ENCODE assay signal across 15 cellular contexts in the genomic region with DNA sequence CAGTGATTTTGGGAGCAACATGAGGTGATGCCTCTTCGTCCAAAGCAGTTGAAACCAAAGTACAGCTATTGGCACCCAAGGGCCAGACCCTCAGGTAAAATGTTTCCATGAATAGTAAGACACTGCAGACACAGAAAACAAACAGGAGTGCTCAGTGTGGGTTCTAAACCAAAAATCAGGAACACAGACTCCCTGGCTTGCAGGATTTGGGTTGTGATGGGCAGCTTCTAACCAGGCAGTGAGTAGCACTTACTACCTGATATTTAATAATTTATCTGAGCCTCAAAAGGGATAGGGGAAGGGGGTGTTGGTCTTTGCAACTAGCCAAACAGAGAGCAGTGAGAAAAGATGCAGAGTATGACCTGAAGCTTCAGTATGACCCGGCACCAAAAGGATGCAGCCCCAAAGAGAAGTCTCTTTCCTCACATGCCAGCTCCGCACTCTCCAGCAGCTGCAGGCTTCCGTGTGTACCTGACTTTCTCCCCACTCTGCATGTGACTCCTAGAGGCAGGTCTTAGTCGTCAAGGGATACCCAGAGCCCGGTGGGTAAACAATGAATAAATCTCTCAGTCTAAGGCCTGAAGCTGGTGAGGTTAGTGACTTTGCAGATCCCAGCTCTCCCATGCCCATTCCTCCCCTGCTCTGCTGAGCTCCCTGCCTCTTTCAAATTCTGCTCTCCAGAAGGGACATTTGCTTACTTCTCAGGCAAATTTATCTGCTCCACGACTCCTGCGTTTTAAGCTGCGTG.
DNase-seq lines count a peak whose midpoint lies in the region; ATAC-seq and TF ChIP-seq lines count a peak whose summit lies in the region.
"Had no signal": no experiment of that assay in that cellular context is flagged by ENCODE, and none has a peak within 500 bp of the region (broad histone marks: within the 10 kb centered on the region; RNA-seq: fewer than 3 reads in every experiment).

No MANE protein-coding gene starts in this region.

- no peaks in the 10 kb centered on the region for H3K9me3 ChIP-seq in left lung

- TF ChIP-seq CTCF in left lung (IDR thresholded peaks at IDR 0.05), result no peak

- no peaks in the 10 kb centered on the region for H3K36me3 ChIP-seq in left lung

- no peaks in the 10 kb centered on the region for H3K4me1 Mint-ChIP-seq in activated naive CD8-positive, alpha-beta T cell treated with anti-CD3 and anti-CD28 coated beads, Interleukin-2, amount 50 U/mL, for 24 hours
- H3K4me1 Mint-ChIP-seq: stimulated activated naive CD8-positive, alpha-beta T cell treated with anti-CD3 and anti-CD28 coated beads, Interleukin-15, amount 100 ng/mL, for 72 hours had no signal

- peaks cover 18% of the 10 kb centered on the region for H3K27me3 Mint-ChIP-seq in activated naive CD8-positive, alpha-beta T cell treated with anti-CD3 and anti-CD28 coated beads, Interleukin-2, amount 50 U/mL, for 24 hours

- DNase-seq in DMS53 treated with DMSO at 0.1 percent for 48 hours (lab: John Stamatoyannopoulos, UW; ENCODE audit: unreplicated experiment) (peak; percentile 15), NCI-H1417 (lab: John Stamatoyannopoulos, UW) (peak; percentile 63 to 88 (median 75)), SHP77 treated with DMSO at 0.1 percent for 48 hours (lab: John Stamatoyannopoulos, UW) (peak; percentile 6), left lung (no peak)
- DNase-seq in stimulated activated CD4-positive, alpha-beta T cell treated with anti-CD3 and anti-CD28 coated beads, Interleukin-2, amount 100 ng/mL, for 48 hours, result no peak
- DNase-seq in activated naive CD8-positive, alpha-beta T cell treated with anti-CD3 and anti-CD28 coated beads, Interleukin-2, amount 50 U/mL, for 24 hours, result no peak
- DNase-seq: activated CD8-positive, alpha-beta T cell treated with anti-CD3 and anti-CD28 coated beads for 36 hours; aorta; KG1; mesenchymal stem cell; NCI-H2081 treated with DMSO at 0.1 percent for 48 hours; stimulated activated naive CD8-positive, alpha-beta T cell treated with anti-CD3 and anti-CD28 coated beads, Interleukin-15, amount 100 ng/mL, for 72 hours; T-helper 9 cell had no signal

- no peak overlapping the region for H3K4me3 Mint-ChIP-seq in activated naive CD8-positive, alpha-beta T cell treated with anti-CD3 and anti-CD28 coated beads, Interleukin-2, amount 50 U/mL, for 24 hours
- H3K4me3 Mint-ChIP-seq: activated CD8-positive, alpha-beta T cell treated with anti-CD3 and anti-CD28 coated beads for 36 hours; stimulated activated naive CD8-positive, alpha-beta T cell treated with anti-CD3 and anti-CD28 coated beads, Interleukin-15, amount 100 ng/mL, for 72 hours had no signal

- no peaks in the 10 kb centered on the region for H3K4me1 ChIP-seq in left lung

- intact Hi-C loops in left lung (cut with DNase I), result no loop called here

- H3K27me3 ChIP-seq in left lung, result peaks cover 0 to 35% of the 10 kb centered on the region in 2 donors

- no peak overlapping the region for H3K4me3 ChIP-seq in left lung

- no peaks in the 10 kb centered on the region for H3K36me3 Mint-ChIP-seq in activated naive CD8-positive, alpha-beta T cell treated with anti-CD3 and anti-CD28 coated beads, Interleukin-2, amount 50 U/mL, for 24 hours (ENCODE audit: low read depth)

- H3K27ac Mint-ChIP-seq in activated naive CD8-positive, alpha-beta T cell treated with anti-CD3 and anti-CD28 coated beads, Interleukin-2, amount 50 U/mL, for 24 hours, result no peak overlapping the region
- H3K27ac Mint-ChIP-seq: activated CD8-positive, alpha-beta T cell treated with anti-CD3 and anti-CD28 coated beads for 36 hours; activated T-helper 2 cell treated with anti-CD3 and anti-CD28 coated beads, Interferon-gamma antibody, Interleukin-2, Interleukin-4, amounts not matched to agents 10 μg/mL and 5 μg/mL and 100 μg/mL, durations not matched to agents 14 hours and 24 hours and 36 hours had no signal

- ATAC-seq in left lung (peak; percentile 64), GM18873 (IDR thresholded peaks at IDR 0.05; ENCODE audit: low FRiP score, unreplicated experiment) (no peak)
- no peak for ATAC-seq in activated naive CD8-positive, alpha-beta T cell treated with anti-CD3 and anti-CD28 coated beads, Interleukin-2, amount 50 U/mL, for 24 hours
- ATAC-seq: activated CD8-positive, alpha-beta T cell treated with anti-CD3 and anti-CD28 coated beads for 36 hours; stimulated activated naive CD8-positive, alpha-beta T cell treated with anti-CD3 and anti-CD28 coated beads, Interleukin-15, amount 100 ng/mL, for 72 hours had no signal

- no peak overlapping the region for H3K27ac ChIP-seq in left lung

- H3K9me3 Mint-ChIP-seq in activated naive CD8-positive, alpha-beta T cell treated with anti-CD3 and anti-CD28 coated beads, Interleukin-2, amount 50 U/mL, for 24 hours, result no peaks in the 10 kb centered on the region
- H3K9me3 Mint-ChIP-seq: activated CD8-positive, alpha-beta T cell treated with anti-CD3 and anti-CD28 coated beads for 36 hours; activated T-helper 2 cell treated with anti-CD3 and anti-CD28 coated beads, Interferon-gamma antibody, Interleukin-2, Interleukin-4, amounts not matched to agents 10 μg/mL and 5 μg/mL and 100 μg/mL, durations not matched to agents 14 hours and 24 hours and 36 hours; stimulated activated naive CD8-positive, alpha-beta T cell treated with anti-CD3 and anti-CD28 coated beads, Interleukin-15, amount 100 ng/mL, for 72 hours had no signal

Comparison
In these comparisons a context has a peak if more than half of its experiments do, and no peak if none do; other contexts are left out.
1. DNase-seq: peak in DMS53 treated with DMSO at 0.1 percent for 48 hours (single experiment), NCI-H1417 (3 of 3) and SHP77 treated with DMSO at 0.1 percent for 48 hours (single experiment); none in left lung (0 of 2), stimulated activated CD4-positive, alpha-beta T cell treated with anti-CD3 and anti-CD28 coated beads, Interleukin-2, amount 100 ng/mL, for 48 hours (0 of 2) and activated naive CD8-positive, alpha-beta T cell treated with anti-CD3 and anti-CD28 coated beads, Interleukin-2, amount 50 U/mL, for 24 hours (single experiment).